17 cellular contexts compared by ENCODE assay signal in genomic region chr7:49775949-49776443, GRCh38. TPM values are rescaled to one million over a fixed set of nuclear protein-coding genes. Genes with fewer than 3 reads are reported as not detected.
DNase-seq lines count a peak whose midpoint lies in the region; ATAC-seq and TF ChIP-seq lines count a peak whose summit lies in the region.
"Had no signal": no experiment of that assay in that cellular context is flagged by ENCODE, and none has a peak within 500 bp of the region (broad histone marks: within the 10 kb centered on the region; RNA-seq: fewer than 3 reads in every experiment).

No MANE protein-coding gene starts in this region.

- H3K27me3 Mint-ChIP-seq in activated CD4-positive, alpha-beta T cell treated with anti-CD3 and anti-CD28 coated beads, Interleukin-2, amount 10 ng/mL, durations not matched to agents 24 days and 14 days = peaks cover 69% of the 10 kb centered on the region
- peaks cover 90% of the 10 kb centered on the region for H3K27me3 Mint-ChIP-seq in nephron progenitor cell (ENCODE audit: low read depth, poor library complexity)

- H3K9me3 ChIP-seq in upper lobe of left lung = no peaks in the 10 kb centered on the region
- H3K9me3 ChIP-seq: Peyer's patch, right lobe of liver had no signal

- 13 to 33% methylated on average over 5 to 24 of the region's 25 CpGs for WGBS in upper lobe of left lung, 2 donors

- H3K4me3 Mint-ChIP-seq in activated CD4-positive, alpha-beta T cell treated with anti-CD3 and anti-CD28 coated beads, Interleukin-2, amount 10 ng/mL, durations not matched to agents 24 days and 14 days = no peak overlapping the region
- H3K4me3 Mint-ChIP-seq in nephron progenitor cell = peak overlapping the region; percentile 68

- no peaks in the 10 kb centered on the region for H3K36me3 Mint-ChIP-seq in activated CD4-positive, alpha-beta T cell treated with anti-CD3 and anti-CD28 coated beads, Interleukin-2, amount 10 ng/mL, durations not matched to agents 24 days and 14 days (ENCODE audit: low read depth)
- no peaks in the 10 kb centered on the region for H3K36me3 Mint-ChIP-seq in nephron progenitor cell (ENCODE audit: low read depth)

- TF ChIP-seq POLR2A in upper lobe of left lung (IDR thresholded peaks at IDR 0.05) = no peak

- intact Hi-C loops in activated CD4-positive, alpha-beta T cell treated with anti-CD3 and anti-CD28 coated beads, Interleukin-2, amount 10 ng/mL, durations not matched to agents 24 days and 14 days (cut with micrococcal nuclease) = no loop called here

- H3K36me3 ChIP-seq in upper lobe of left lung = no peaks in the 10 kb centered on the region
- H3K36me3 ChIP-seq: Peyer's patch, right lobe of liver had no signal

- H3K4me3 ChIP-seq in upper lobe of left lung = peak overlapping the region in 3 of 4 donors; percentile 41 to 48 (median 44)
- H3K4me3 ChIP-seq in foreskin fibroblast (ENCODE audit: low read depth in 1 of 2, low read length in 2 of 2) = no peak overlapping the region
- H3K4me3 ChIP-seq: right lobe of liver had no signal

- H3K4me1 Mint-ChIP-seq in activated CD4-positive, alpha-beta T cell treated with anti-CD3 and anti-CD28 coated beads, Interleukin-2, amount 10 ng/mL, durations not matched to agents 24 days and 14 days = peaks cover 4% of the 10 kb centered on the region
- H3K4me1 Mint-ChIP-seq in nephron progenitor cell = peaks cover 17% of the 10 kb centered on the region

- no peak for TF ChIP-seq EP300 in upper lobe of left lung (IDR thresholded peaks at IDR 0.05)

- no peak overlapping the region for H3K27ac Mint-ChIP-seq in activated CD4-positive, alpha-beta T cell treated with anti-CD3 and anti-CD28 coated beads, Interleukin-2, amount 10 ng/mL, durations not matched to agents 24 days and 14 days
- no peak overlapping the region for H3K27ac Mint-ChIP-seq in nephron progenitor cell

- H3K27me3 ChIP-seq in foreskin keratinocyte = peaks cover 75% of the 10 kb centered on the region
- peaks cover 0 to 27% (median 14%) of the 10 kb centered on the region in 4 donors for H3K27me3 ChIP-seq in upper lobe of left lung

- no peak overlapping the region for H3K27ac ChIP-seq in foreskin keratinocyte
- peak overlapping the region in 1 of 4 donors; percentile 64 for H3K27ac ChIP-seq in upper lobe of left lung
- H3K27ac ChIP-seq: right lobe of liver had no signal

- H3K4me1 ChIP-seq in foreskin keratinocyte = no peaks in the 10 kb centered on the region
- H3K4me1 ChIP-seq in upper lobe of left lung = peaks cover 10 to 31% (median 18%) of the 10 kb centered on the region in 4 donors
- H3K4me1 ChIP-seq: Peyer's patch had no signal

- DNase-seq in activated CD4-positive, alpha-beta T cell treated with anti-CD3 and anti-CD28 coated beads, Interleukin-2, amount 10 ng/mL, durations not matched to agents 24 days and 14 days = peak; percentile 55
- DNase-seq in activated CD4-positive, alpha-beta T cell treated with anti-CD3 and anti-CD28 coated beads, Interleukin-2, amount 50 U/mL, for 4 hours = no peak
- DNase-seq in foreskin keratinocyte (no peak), nephron progenitor cell (no peak), upper lobe of left lung (no peak), anterior cingulate cortex (lab: John Stamatoyannopoulos, UW) (no peak), foreskin fibroblast (no peak)
- DNase-seq: activated naive CD4-positive, alpha-beta T cell treated with anti-CD3 and anti-CD28 coated beads, Interleukin-2, amount 50 U/mL, for 16 hours; dermis blood vessel endothelial cell; mesenchymal stem cell; Peyer's patch; right lobe of liver had no signal

- peak; percentile 5 for ATAC-seq in foreskin keratinocyte
- ATAC-seq in upper lobe of left lung (ENCODE audit: low FRiP score in 2 of 2) = no peak
- no peak for ATAC-seq in HG02884 (IDR thresholded peaks at IDR 0.05; ENCODE audit: unreplicated experiment)

- H3K9me3 Mint-ChIP-seq in activated CD4-positive, alpha-beta T cell treated with anti-CD3 and anti-CD28 coated beads, Interleukin-2, amount 10 ng/mL, durations not matched to agents 24 days and 14 days = no peaks in the 10 kb centered on the region
- H3K9me3 Mint-ChIP-seq in nephron progenitor cell = peaks cover 8% of the 10 kb centered on the region

- TF ChIP-seq CTCF in foreskin keratinocyte (conservative IDR thresholded peaks at IDR 0.05) (no peak), nephron progenitor cell (IDR thresholded peaks at IDR 0.05) (no peak), upper lobe of left lung (IDR thresholded peaks at IDR 0.05) (no peak), foreskin fibroblast (IDR thresholded peaks at IDR 0.05; ENCODE audit: low read depth, low read length) (no peak)

RNA-seq across cellular contexts. Expression of gene VWC2, which starts 2.6 kb away (rescaled TPM):
- not detected in 2 replicates for total RNA-seq in activated CD4-positive, alpha-beta T cell treated with anti-CD3 and anti-CD28 coated beads, Interleukin-2, amount 10 ng/mL, durations not matched to agents 24 days and 14 days
- not detected in 2 replicates for total RNA-seq in foreskin keratinocyte
- not detected in 2 replicates for polyA plus RNA-seq in foreskin keratinocyte
- under 1 TPM in 4 of 6 donors, not detected in 2; 0.09 to 0.20 (median 0.13) TPM for total RNA-seq in upper lobe of left lung
- total RNA-seq: activated CD8-positive, alpha-beta memory T cell treated with anti-CD3 and anti-CD28 coated beads for 36 hours; dermis blood vessel endothelial cell; glomerular endothelial cell; MCF 10A; right lobe of liver; T-helper 2 cell treated with Interferon-gamma antibody and Interleukin-4, amounts not matched to agents 100 ng/mL and 5 ng/mL, for 36 hours had no signal

Comparison
In these comparisons a context has a peak if more than half of its experiments do, and no peak if none do; other contexts are left out.
1. H3K4me3 ChIP-seq: peak in upper lobe of left lung (3 of 4); none in foreskin fibroblast (0 of 2).